7 cellular contexts compared by ENCODE assay signal in the genomic region with DNA sequence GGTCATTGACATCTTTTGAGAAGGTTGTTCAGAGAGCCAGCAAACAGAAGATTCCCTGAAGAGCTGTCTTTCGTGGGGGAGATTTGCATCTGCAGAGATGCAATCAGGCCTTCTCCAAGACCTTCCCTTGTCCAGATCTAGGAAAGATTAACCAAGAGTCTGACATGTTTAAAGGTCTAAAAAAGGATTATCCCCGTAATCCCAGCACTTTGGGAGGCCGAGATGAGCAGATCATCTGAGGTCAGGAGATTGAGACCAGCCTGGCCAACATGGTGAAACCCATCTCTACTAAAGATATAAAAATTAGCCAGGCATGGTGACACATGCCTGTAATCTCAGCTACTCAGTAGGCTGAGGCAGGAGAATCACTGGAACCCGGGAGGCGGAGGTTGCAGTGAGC.
DNase-seq lines count a peak whose midpoint lies in the region; ATAC-seq and TF ChIP-seq lines count a peak whose summit lies in the region.
"Not testable (repeated sequence)": the region's sequence is repeated elsewhere in the genome, so short reads cannot be mapped to it uniquely, and the experiment has no call there.

No MANE protein-coding gene starts in this region.

- not testable (repeated sequence) for H3K4me3 ChIP-seq in GM23338; Karpas-422 (ENCODE audit: low read length); neutrophil (ENCODE audit: low read depth in 1 of 2, low read length in 1 of 2)

- not testable (repeated sequence) for H3K9ac ChIP-seq in Karpas-422 (ENCODE audit: low read length)

- not testable (repeated sequence) for DNase-seq in GM23338 (ENCODE audit: low spot score)
- DNase-seq in Karpas-422 (peak; percentile 44), mesenteric fat pad (ENCODE audit: low spot score) (peak; percentile 85), ureter (ENCODE audit: low spot score) (peak; percentile 39)
- DNase-seq in activated CD8-positive, alpha-beta memory T cell treated with anti-CD3 and anti-CD28 coated beads for 24 hours = peak; percentile 55

- peak overlapping the region; percentile 87 for H2AFZ ChIP-seq in GM23338
- not testable (repeated sequence) for H2AFZ ChIP-seq in Karpas-422 (ENCODE audit: low read length)

- not testable (repeated sequence) for H3K36me3 Mint-ChIP-seq in GM23338 (ENCODE audit: low read depth)

- H3K9me3 Mint-ChIP-seq in GM23338 = not testable (repeated sequence)

- ATAC-seq in GM23338, SK-N-SH treated with all-trans-retinoic acid at 6 μM for 48 hours: not testable (repeated sequence)

- not testable (repeated sequence) for H4K20me1 ChIP-seq in GM23338 (replicated peaks; ENCODE audit: insufficient read depth); Karpas-422 (ENCODE audit: insufficient read depth, low read depth, low read length)

- H3K79me2 ChIP-seq in GM23338 (replicated peaks; ENCODE audit: insufficient read depth); Karpas-422 (ENCODE audit: low read length): not testable (repeated sequence)

- H3K36me3 ChIP-seq in GM23338 (ENCODE audit: insufficient read depth); Karpas-422 (ENCODE audit: insufficient read depth, low read length); neutrophil: not testable (repeated sequence)

- not testable (repeated sequence) for H3K4me2 ChIP-seq in GM23338; Karpas-422 (ENCODE audit: low read depth, low read length, poor library complexity, severe bottlenecking)

- not testable (repeated sequence) for TF ChIP-seq CTCF in GM23338 (conservative IDR thresholded peaks at IDR 0.05; ENCODE audit: low read depth in 2 of 2); neutrophil (IDR thresholded peaks at IDR 0.05)

- not testable (repeated sequence) for H3K9me3 ChIP-seq in Karpas-422 (ENCODE audit: low read length); neutrophil

- not testable (repeated sequence) for H3K27ac Mint-ChIP-seq in GM23338

- not testable (repeated sequence) for H3K27me3 Mint-ChIP-seq in GM23338 (ENCODE audit: insufficient read depth, low read depth, poor library complexity)

- peaks cover 13% of the 10 kb centered on the region; the same call in 1 of the 2 replicates for H3K27me3 ChIP-seq in GM23338 (ENCODE audit: insufficient read depth)
- not testable (repeated sequence) for H3K27me3 ChIP-seq in Karpas-422 (ENCODE audit: low read length); neutrophil

- H3K9me2 ChIP-seq in GM23338 (ENCODE audit: insufficient read depth) = peaks cover 43% of the 10 kb centered on the region
- H3K9me2 ChIP-seq in Karpas-422 (replicated peaks; ENCODE audit: insufficient read depth, low read length) = not testable (repeated sequence)

- peaks cover 17% of the 10 kb centered on the region for H3F3A ChIP-seq in GM23338 (replicated peaks; ENCODE audit: low read depth)

- H3K27ac ChIP-seq in GM23338 (ENCODE audit: low read depth); Karpas-422 (ENCODE audit: low read length): not testable (repeated sequence)
- H3K27ac ChIP-seq in neutrophil = peak overlapping the region; percentile 65

- H3K4me3 Mint-ChIP-seq in GM23338 = not testable (repeated sequence)

- H3K4me1 ChIP-seq in GM23338 (ENCODE audit: insufficient read depth) (peaks cover 17% of the 10 kb centered on the region; the same call in 1 of the 2 replicates), neutrophil (ENCODE audit: control insufficient read depth in 1 of 2, insufficient read depth in 1 of 2, low read depth in 1 of 2, low read length in 1 of 2) (peaks cover 51% of the 10 kb centered on the region in 2 experiments)
- H3K4me1 ChIP-seq in Karpas-422 (ENCODE audit: low read length) = not testable (repeated sequence)

- not testable (repeated sequence) for H3K4me1 Mint-ChIP-seq in GM23338

TF ChIP-seq in SK-N-SH treated with all-trans-retinoic acid at 6 μM for 48 hours, 23 proteins besides CTCF, POLR2A, EP300 and RAD21:
- TF ChIP-seq BACH2 (CRISPR knock-in tag; IDR thresholded peaks at IDR 0.05; ENCODE audit: borderline replicate concordance) = 0 out of 2 replicates have a peak, but pooled peaks have one; percentile 39
